Comparison of ENCODE assay signal across 1 cellular context in the genomic region with DNA sequence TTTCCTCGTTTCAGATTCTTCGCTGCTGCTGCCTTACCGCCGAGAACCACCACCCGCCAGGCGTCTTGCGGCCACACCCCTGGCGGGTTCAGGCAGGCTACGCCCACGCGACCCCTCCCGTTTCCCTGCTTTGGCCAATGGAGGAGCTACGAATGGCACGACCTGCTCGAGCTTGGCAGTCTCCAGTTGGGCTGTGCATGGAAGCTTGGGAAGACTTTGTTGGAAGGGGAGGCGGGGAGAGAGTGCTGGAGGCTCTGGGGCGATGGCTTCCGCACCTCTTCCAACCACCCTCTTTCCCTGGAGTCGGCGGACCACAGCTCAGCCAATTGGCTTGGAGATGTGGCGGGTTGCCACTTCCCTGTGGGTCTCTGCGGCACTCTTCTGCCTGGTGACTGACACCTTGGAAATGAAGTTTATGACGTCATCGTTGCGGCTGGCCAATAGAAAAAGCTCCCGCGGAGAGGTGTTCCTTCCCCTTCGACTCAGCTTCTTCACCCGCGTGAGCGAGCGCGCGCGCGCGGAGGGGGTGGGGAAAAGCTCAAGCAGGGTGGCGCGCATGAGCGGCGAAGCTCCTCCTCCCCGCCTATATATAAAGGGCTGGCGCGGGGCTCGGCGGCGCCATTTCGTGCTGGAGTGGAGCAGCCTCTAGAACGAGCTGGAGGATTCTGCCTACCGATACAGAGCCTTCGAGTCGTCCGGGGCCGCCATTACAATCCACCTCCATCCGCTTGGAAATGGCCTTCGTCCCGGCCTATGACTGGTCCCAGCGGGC.
TF ChIP-seq lines count a peak whose summit lies in the region.

No MANE protein-coding gene starts in this region.

TF ChIP-seq in HepG2, 621 proteins besides CTCF, POLR2A, EP300 and RAD21 (continued from another document and continues in another):
- TF ChIP-seq BCLAF1 (IDR thresholded peaks at IDR 0.05) = no peak
- TF ChIP-seq, protein P1, sequence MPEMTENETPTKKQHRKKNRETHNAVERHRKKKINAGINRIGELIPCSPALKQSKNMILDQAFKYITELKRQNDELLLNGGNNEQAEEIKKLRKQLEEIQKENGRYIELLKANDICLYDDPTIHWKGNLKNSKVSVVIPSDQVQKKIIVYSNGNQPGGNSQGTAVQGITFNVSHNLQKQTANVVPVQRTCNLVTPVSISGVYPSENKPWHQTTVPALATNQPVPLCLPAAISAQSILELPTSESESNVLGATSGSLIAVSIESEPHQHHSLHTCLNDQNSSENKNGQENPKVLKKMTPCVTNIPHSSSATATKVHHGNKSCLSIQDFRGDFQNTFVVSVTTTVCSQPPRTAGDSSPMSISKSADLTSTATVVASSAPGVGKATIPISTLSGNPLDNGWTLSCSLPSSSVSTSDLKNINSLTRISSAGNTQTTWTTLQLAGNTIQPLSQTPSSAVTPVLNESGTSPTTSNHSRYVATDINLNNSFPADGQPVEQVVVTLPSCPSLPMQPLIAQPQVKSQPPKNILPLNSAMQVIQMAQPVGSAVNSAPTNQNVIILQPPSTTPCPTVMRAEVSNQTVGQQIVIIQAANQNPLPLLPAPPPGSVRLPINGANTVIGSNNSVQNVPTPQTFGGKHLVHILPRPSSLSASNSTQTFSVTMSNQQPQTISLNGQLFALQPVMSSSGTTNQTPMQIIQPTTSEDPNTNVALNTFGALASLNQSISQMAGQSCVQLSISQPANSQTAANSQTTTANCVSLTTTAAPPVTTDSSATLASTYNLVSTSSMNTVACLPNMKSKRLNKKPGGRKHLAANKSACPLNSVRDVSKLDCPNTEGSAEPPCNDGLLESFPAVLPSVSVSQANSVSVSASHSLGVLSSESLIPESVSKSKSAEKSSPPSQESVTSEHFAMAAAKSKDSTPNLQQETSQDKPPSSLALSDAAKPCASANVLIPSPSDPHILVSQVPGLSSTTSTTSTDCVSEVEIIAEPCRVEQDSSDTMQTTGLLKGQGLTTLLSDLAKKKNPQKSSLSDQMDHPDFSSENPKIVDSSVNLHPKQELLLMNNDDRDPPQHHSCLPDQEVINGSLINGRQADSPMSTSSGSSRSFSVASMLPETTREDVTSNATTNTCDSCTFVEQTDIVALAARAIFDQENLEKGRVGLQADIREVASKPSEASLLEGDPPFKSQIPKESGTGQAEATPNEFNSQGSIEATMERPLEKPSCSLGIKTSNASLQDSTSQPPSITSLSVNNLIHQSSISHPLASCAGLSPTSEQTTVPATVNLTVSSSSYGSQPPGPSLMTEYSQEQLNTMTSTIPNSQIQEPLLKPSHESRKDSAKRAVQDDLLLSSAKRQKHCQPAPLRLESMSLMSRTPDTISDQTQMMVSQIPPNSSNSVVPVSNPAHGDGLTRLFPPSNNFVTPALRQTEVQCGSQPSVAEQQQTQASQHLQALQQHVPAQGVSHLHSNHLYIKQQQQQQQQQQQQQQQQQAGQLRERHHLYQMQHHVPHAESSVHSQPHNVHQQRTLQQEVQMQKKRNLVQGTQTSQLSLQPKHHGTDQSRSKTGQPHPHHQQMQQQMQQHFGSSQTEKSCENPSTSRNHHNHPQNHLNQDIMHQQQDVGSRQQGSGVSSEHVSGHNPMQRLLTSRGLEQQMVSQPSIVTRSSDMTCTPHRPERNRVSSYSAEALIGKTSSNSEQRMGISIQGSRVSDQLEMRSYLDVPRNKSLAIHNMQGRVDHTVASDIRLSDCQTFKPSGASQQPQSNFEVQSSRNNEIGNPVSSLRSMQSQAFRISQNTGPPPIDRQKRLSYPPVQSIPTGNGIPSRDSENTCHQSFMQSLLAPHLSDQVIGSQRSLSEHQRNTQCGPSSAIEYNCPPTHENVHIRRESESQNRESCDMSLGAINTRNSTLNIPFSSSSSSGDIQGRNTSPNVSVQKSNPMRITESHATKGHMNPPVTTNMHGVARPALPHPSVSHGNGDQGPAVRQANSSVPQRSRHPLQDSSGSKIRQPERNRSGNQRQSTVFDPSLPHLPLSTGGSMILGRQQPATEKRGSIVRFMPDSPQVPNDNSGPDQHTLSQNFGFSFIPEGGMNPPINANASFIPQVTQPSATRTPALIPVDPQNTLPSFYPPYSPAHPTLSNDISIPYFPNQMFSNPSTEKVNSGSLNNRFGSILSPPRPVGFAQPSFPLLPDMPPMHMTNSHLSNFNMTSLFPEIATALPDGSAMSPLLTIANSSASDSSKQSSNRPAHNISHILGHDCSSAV (CRISPR knock-in tag; IDR thresholded peaks at IDR 0.05; ENCODE audit: borderline replicate concordance) = no peak
- peak; percentile 2; the same call in 1 of the 2 replicates for TF ChIP-seq NCOA1 (CRISPR knock-in tag; IDR thresholded peaks at IDR 0.05)
- TF ChIP-seq ZNF143 (CRISPR knock-in tag; IDR thresholded peaks at IDR 0.05) = no peak; the same call in none of the 2 replicates
- TF ChIP-seq JUND (CRISPR knock-in tag; IDR thresholded peaks at IDR 0.05) = peak; percentile 21
- no peak; the same call in none of the 2 replicates for TF ChIP-seq ZNF768 (CRISPR knock-in tag; IDR thresholded peaks at IDR 0.05)
- 0 out of 2 replicates have a peak, but pooled peaks have one; percentile 43 for TF ChIP-seq ZNF614 (CRISPR knock-in tag; IDR thresholded peaks at IDR 0.05; ENCODE audit: borderline replicate concordance)
- TF ChIP-seq MBNL3 (CRISPR knock-in tag; conservative IDR thresholded peaks at IDR 0.05) = no peak
- TF ChIP-seq ZNF598 (CRISPR knock-in tag; IDR thresholded peaks at IDR 0.05; ENCODE audit: borderline replicate concordance) = no peak; the same call in 1 of the 2 replicates
- TF ChIP-seq THAP9 (CRISPR knock-in tag; IDR thresholded peaks at IDR 0.05; ENCODE audit: borderline replicate concordance) = peak; percentile 88
- TF ChIP-seq ZNF556 (CRISPR knock-in tag; IDR thresholded peaks at IDR 0.05; ENCODE audit: borderline replicate concordance) = peak; percentile 73; the same call in 1 of the 2 replicates
- TF ChIP-seq, protein P2, sequence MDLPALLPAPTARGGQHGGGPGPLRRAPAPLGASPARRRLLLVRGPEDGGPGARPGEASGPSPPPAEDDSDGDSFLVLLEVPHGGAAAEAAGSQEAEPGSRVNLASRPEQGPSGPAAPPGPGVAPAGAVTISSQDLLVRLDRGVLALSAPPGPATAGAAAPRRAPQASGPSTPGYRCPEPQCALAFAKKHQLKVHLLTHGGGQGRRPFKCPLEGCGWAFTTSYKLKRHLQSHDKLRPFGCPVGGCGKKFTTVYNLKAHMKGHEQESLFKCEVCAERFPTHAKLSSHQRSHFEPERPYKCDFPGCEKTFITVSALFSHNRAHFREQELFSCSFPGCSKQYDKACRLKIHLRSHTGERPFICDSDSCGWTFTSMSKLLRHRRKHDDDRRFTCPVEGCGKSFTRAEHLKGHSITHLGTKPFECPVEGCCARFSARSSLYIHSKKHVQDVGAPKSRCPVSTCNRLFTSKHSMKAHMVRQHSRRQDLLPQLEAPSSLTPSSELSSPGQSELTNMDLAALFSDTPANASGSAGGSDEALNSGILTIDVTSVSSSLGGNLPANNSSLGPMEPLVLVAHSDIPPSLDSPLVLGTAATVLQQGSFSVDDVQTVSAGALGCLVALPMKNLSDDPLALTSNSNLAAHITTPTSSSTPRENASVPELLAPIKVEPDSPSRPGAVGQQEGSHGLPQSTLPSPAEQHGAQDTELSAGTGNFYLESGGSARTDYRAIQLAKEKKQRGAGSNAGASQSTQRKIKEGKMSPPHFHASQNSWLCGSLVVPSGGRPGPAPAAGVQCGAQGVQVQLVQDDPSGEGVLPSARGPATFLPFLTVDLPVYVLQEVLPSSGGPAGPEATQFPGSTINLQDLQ (CRISPR knock-in tag; IDR thresholded peaks at IDR 0.05) = peak; percentile 86
- TF ChIP-seq SNAPC2 (CRISPR knock-in tag; IDR thresholded peaks at IDR 0.05) = peak; percentile 59; the same call in 1 of the 2 replicates
- no peak; the same call in 1 of the 2 replicates for TF ChIP-seq ZBTB42 (CRISPR knock-in tag; IDR thresholded peaks at IDR 0.05)
- no peak for TF ChIP-seq CC2D1A (CRISPR knock-in tag; IDR thresholded peaks at IDR 0.05)
- peak; percentile 59; the same call in 1 of the 2 replicates for TF ChIP-seq ZFY (CRISPR knock-in tag; IDR thresholded peaks at IDR 0.05)
- no peak for TF ChIP-seq ZNF18 (CRISPR knock-in tag; IDR thresholded peaks at IDR 0.05; ENCODE audit: insufficient replicate concordance)
- TF ChIP-seq, protein P3, sequence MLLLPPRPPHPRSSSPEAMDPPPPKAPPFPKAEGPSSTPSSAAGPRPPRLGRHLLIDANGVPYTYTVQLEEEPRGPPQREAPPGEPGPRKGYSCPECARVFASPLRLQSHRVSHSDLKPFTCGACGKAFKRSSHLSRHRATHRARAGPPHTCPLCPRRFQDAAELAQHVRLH (CRISPR knock-in tag; IDR thresholded peaks at IDR 0.05; ENCODE audit: borderline replicate concordance, low read depth) = no peak; the same call in 1 of the 2 replicates
- TF ChIP-seq MYC (CRISPR knock-in tag; IDR thresholded peaks at IDR 0.05; ENCODE audit: borderline replicate concordance) = peak; percentile 18
- peak; percentile 46; the same call in 1 of the 2 replicates for TF ChIP-seq DMAP1 (CRISPR knock-in tag; IDR thresholded peaks at IDR 0.05)
- TF ChIP-seq NPAS2 (CRISPR knock-in tag; IDR thresholded peaks at IDR 0.05; ENCODE audit: borderline replicate concordance) = peak; percentile 70; the same call in 1 of the 2 replicates
- TF ChIP-seq NR2C2 (CRISPR knock-in tag; IDR thresholded peaks at IDR 0.05; ENCODE audit: borderline replicate concordance) = peak; percentile 57; the same call in 1 of the 2 replicates
